In genomic region chr11:119339581-119340334, GRCh38 we compare ENCODE assay signal across 9 cellular contexts. TPM values are rescaled to one million over a fixed set of nuclear protein-coding genes. Genes with fewer than 3 reads are reported as not detected.
DNase-seq lines count a peak whose midpoint lies in the region; ATAC-seq and TF ChIP-seq lines count a peak whose summit lies in the region.
"Had no signal": no experiment of that assay in that cellular context is flagged by ENCODE, and none has a peak within 500 bp of the region (broad histone marks: within the 10 kb centered on the region; RNA-seq: fewer than 3 reads in every experiment).

No MANE protein-coding gene starts in this region.

- DNase-seq in GM03348 (ENCODE audit: low spot score) = peak; percentile 92
- DNase-seq in NCI-H774 (lab: John Stamatoyannopoulos, UW) = peak; percentile 45
- DNase-seq in MCF 10A (ENCODE audit: unreplicated experiment) = no peak
- no peak for DNase-seq in skeletal muscle cell (ENCODE audit: low read depth)
- DNase-seq in SHP77 treated with DMSO at 0.1 percent for 48 hours (lab: John Stamatoyannopoulos, UW) = no peak
- DNase-seq in NCI-H526 treated with DMSO at 0.1 percent for 48 hours (lab: John Stamatoyannopoulos, UW) = no peak

- intact Hi-C loops in MCF 10A (cut with micrococcal nuclease) = no loop called here

- H3K27ac Mint-ChIP-seq in MCF 10A (ENCODE audit: low read depth, unreplicated experiment) = no peak overlapping the region

- peak; percentile 91 for TF ChIP-seq CTCF in MCF 10A (IDR thresholded peaks at IDR 0.05; ENCODE audit: unreplicated experiment)

- H3K27me3 Mint-ChIP-seq in MCF 10A (ENCODE audit: insufficient read depth, unreplicated experiment) = peaks cover 11% of the 10 kb centered on the region

- no peak overlapping the region for H3K4me3 Mint-ChIP-seq in MCF 10A (ENCODE audit: unreplicated experiment)

- no peaks in the 10 kb centered on the region for H3K9me3 Mint-ChIP-seq in MCF 10A (ENCODE audit: unreplicated experiment)

- CTCF ChIA-PET in MCF 10A (lab: Yijun Ruan, JAX) = interaction anchor here (0.6 to 5.9 kb wide), 12 partner anchors 12 to 1961 kb away, joined by 3 to 49 read pairs (median 6); no protein-coding TSS in a partner anchor

- BruUV-seq in MCF 10A (replicated peaks; lab: Mats Ljungman, UMichigan) = no TSS peak

- peaks cover 1% of the 10 kb centered on the region for H3K9me3 ChIP-seq in iPS-18c (ENCODE audit: control insufficient read depth, insufficient read depth, low read length)

- peaks cover 31% of the 10 kb centered on the region for H3K4me1 Mint-ChIP-seq in MCF 10A (ENCODE audit: insufficient read depth, unreplicated experiment)

- POLR2A ChIA-PET in MCF 10A (lab: Yijun Ruan, JAX) = no interaction called here

- no peak for ATAC-seq in GM21825 (IDR thresholded peaks at IDR 0.05; ENCODE audit: unreplicated experiment)

- H3K4me3 ChIP-seq in iPS-18c (ENCODE audit: insufficient read depth, low read depth, low read length) (peak overlapping the region; percentile 65), skeletal muscle cell (ENCODE audit: low read depth, low read length) (peak overlapping the region; percentile 50)

- peaks cover 2% of the 10 kb centered on the region for H3K36me3 Mint-ChIP-seq in MCF 10A (ENCODE audit: insufficient read depth, unreplicated experiment)

RNA-seq across cellular contexts. Expression of gene C1QTNF5, which starts 0.9 kb away (rescaled TPM):
- not detected in 2 replicates for total RNA-seq in MCF 10A (2022)
- total RNA-seq: activated CD8-positive, alpha-beta memory T cell treated with anti-CD3 and anti-CD28 coated beads for 36 hours had no signal

RNA-seq across cellular contexts. Expression of gene RNF26, which starts 5.4 kb away (rescaled TPM):
- total RNA-seq in MCF 10A (2022) = 19.2 and 20.9 TPM in 2 replicates

RNA-seq across cellular contexts. Expression of gene MFRP, which starts 6.7 kb away (rescaled TPM):
- total RNA-seq in MCF 10A (2022) = not detected in 2 replicates
- total RNA-seq: activated CD8-positive, alpha-beta memory T cell treated with anti-CD3 and anti-CD28 coated beads for 36 hours had no signal

RNA-seq across cellular contexts. Expression of gene MCAM, which starts 22.8 kb away (rescaled TPM):
- 3.5 TPM in 2 replicates for total RNA-seq in MCF 10A (2022)

RNA-seq across cellular contexts. Expression of gene USP2, which starts 41.7 kb away (rescaled TPM):
- 0.14 and 0.54 TPM in 2 replicates for total RNA-seq in MCF 10A (2022)

Comparison
In these comparisons a context has a peak if more than half of its experiments do, and no peak if none do; other contexts are left out.
1. DNase-seq: peak in GM03348 (single experiment) and NCI-H774 (single experiment); none in MCF 10A (single experiment), skeletal muscle cell (single experiment), SHP77 treated with DMSO at 0.1 percent for 48 hours (single experiment) and NCI-H526 treated with DMSO at 0.1 percent for 48 hours (single experiment).